In the genomic region with DNA sequence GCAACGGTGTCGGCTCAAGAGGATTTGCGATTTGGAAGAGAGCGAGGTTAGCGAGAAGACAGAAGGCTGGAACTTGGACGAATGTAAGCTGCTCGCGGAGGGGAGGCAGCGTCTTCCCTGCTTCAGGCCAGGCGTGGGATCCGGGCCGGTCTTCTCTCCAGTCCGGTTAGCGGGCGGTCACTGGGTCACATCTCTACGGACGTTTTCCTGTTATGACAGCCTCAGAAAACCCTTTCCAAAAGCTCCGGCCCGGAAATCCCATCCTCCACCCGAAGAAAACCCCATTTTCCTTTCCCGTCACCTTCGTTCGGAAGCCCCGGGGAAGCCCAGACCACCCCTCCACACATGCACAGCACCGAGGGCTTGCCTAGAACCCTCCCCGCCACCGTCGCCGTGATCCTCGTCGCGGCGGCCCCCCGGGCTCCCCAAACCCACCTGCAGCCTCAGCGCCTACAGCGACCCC, we compare ENCODE assay signal across 9 cellular contexts. TPM values are rescaled to one million over a fixed set of nuclear protein-coding genes. Genes with fewer than 3 reads are reported as not detected.
DNase-seq lines count a peak whose midpoint lies in the region; ATAC-seq, FAIRE-seq and TF ChIP-seq lines count a peak whose summit lies in the region.
"Had no signal": no experiment of that assay in that cellular context is flagged by ENCODE, and none has a peak within 500 bp of the region (broad histone marks: within the 10 kb centered on the region; RNA-seq: fewer than 3 reads in every experiment).

No MANE protein-coding gene starts in this region.

- H3K27ac Mint-ChIP-seq in activated CD4-positive, alpha-beta memory T cell treated with anti-CD3 and anti-CD28 coated beads, Interleukin-2, amount 10 ng/mL, durations not matched to agents 7 days and 5 days, result peak overlapping the region; percentile 97

- 0 out of 2 replicates have a peak, but pooled peaks cover 2% of the 10 kb centered on the region for H3K36me3 ChIP-seq in BJ (ENCODE audit: control insufficient read depth, insufficient read depth, low read length)
- peaks cover 0 to 4% (median 0%) of the 10 kb centered on the region in 3 donors for H3K36me3 ChIP-seq in pancreas

- intact Hi-C loops in pancreas (cut with DNase I), result no loop called here

- no peaks in the 10 kb centered on the region for H3K9me3 ChIP-seq in pancreas

- FAIRE-seq in frontal cortex (lab: Jason Lieb, UNC) (no peak), pancreas (lab: Jason Lieb, UNC) (no peak)
- FAIRE-seq: TTC549 had no signal

- no peaks in the 10 kb centered on the region for H3K27me3 Mint-ChIP-seq in activated CD4-positive, alpha-beta memory T cell treated with anti-CD3 and anti-CD28 coated beads, Interleukin-2, amount 10 ng/mL, durations not matched to agents 7 days and 5 days

- 0 to 1% methylated on average over 36 of the region's 36 CpGs for WGBS in pancreas, 2 donors

- peak; percentile 19 for ATAC-seq in GM18517 (IDR thresholded peaks at IDR 0.05; ENCODE audit: unreplicated experiment)
- peak; percentile 19 for ATAC-seq in HG03354 (IDR thresholded peaks at IDR 0.05; ENCODE audit: poor library complexity, severe bottlenecking, unreplicated experiment)
- peak; percentile 36 to 60 (median 51) for ATAC-seq in pancreas

- TF ChIP-seq CTCF in BJ (IDR thresholded peaks at IDR 0.05; ENCODE audit: insufficient read depth, low read depth, low read length) (no peak), pancreas (IDR thresholded peaks at IDR 0.05) (no peak)

- H3K27me3 ChIP-seq in BJ (ENCODE audit: control insufficient read depth, insufficient read depth, low read length), result no peaks in the 10 kb centered on the region
- no peaks in the 10 kb centered on the region for H3K27me3 ChIP-seq in pancreas

- POLR2A ChIA-PET in BJ (lab: Charles Lee), result interaction anchor here (1.0 to 1.1 kb wide), 2 partner anchors 10 to 15 kb away, joined by 3 read pairs; a partner anchor contains a TSS
- POLR2A ChIA-PET in activated CD4-positive, alpha-beta memory T cell treated with anti-CD3 and anti-CD28 coated beads, Interleukin-2, amount 10 ng/mL, durations not matched to agents 7 days and 5 days (lab: Charles Lee), result interaction anchor here (0.7 to 11.2 kb wide), 19 partner anchors 12 to 1007 kb away, joined by 3 to 149 read pairs (median 4); a partner anchor contains a TSS

- H3K4me1 ChIP-seq in pancreas, result peaks cover 0 to 25% (median 16%) of the 10 kb centered on the region in 3 donors

- peak overlapping the region; percentile 85 for H3K4me3 Mint-ChIP-seq in activated CD4-positive, alpha-beta memory T cell treated with anti-CD3 and anti-CD28 coated beads, Interleukin-2, amount 10 ng/mL, durations not matched to agents 7 days and 5 days

- CTCF ChIA-PET in BJ (lab: Yijun Ruan, JAX), result interaction anchor here (0.5 to 7.5 kb wide), 6 partner anchors 13 to 231 kb away, joined by 3 to 76 read pairs (median 4); a partner anchor contains a TSS
- CTCF ChIA-PET in activated CD4-positive, alpha-beta memory T cell treated with anti-CD3 and anti-CD28 coated beads, Interleukin-2, amount 10 ng/mL, durations not matched to agents 7 days and 5 days (lab: Charles Lee), result interaction anchor here (0.6 to 7.0 kb wide), 6 partner anchors 13 to 569 kb away, joined by 3 to 141 read pairs (median 6); a partner anchor contains a TSS

- peak overlapping the region; percentile 74 to 90 (median 87) for H3K27ac ChIP-seq in pancreas

- no peaks in the 10 kb centered on the region for H3K9me3 Mint-ChIP-seq in activated CD4-positive, alpha-beta memory T cell treated with anti-CD3 and anti-CD28 coated beads, Interleukin-2, amount 10 ng/mL, durations not matched to agents 7 days and 5 days

- peaks cover 49% of the 10 kb centered on the region for H3K4me1 Mint-ChIP-seq in activated CD4-positive, alpha-beta memory T cell treated with anti-CD3 and anti-CD28 coated beads, Interleukin-2, amount 10 ng/mL, durations not matched to agents 7 days and 5 days

- peaks cover 49% of the 10 kb centered on the region for H3K36me3 Mint-ChIP-seq in activated CD4-positive, alpha-beta memory T cell treated with anti-CD3 and anti-CD28 coated beads, Interleukin-2, amount 10 ng/mL, durations not matched to agents 7 days and 5 days (ENCODE audit: low read depth)

- DNase-seq in BJ (ENCODE audit: low read depth) (no peak), frontal cortex (ENCODE audit: low spot score in 2 of 2) (peak; percentile 33 to 65), pancreas (peak in 1 of 6 donors; percentile 42), hippocampal formation (lab: John Stamatoyannopoulos, UW) (no peak), H4 (ENCODE audit: low spot score) (no peak)
- no peak for DNase-seq in activated CD4-positive, alpha-beta memory T cell treated with anti-CD3 and anti-CD28 coated beads, Interleukin-2, amount 10 ng/mL, durations not matched to agents 7 days and 5 days

- H3K4me3 ChIP-seq in BJ (ENCODE audit: low read depth, low read length) (peak overlapping the region; percentile 82), pancreas (peak overlapping the region; percentile 77 to 90 (median 82))

RNA-seq across cellular contexts. Expression of a gene that starts 0.3 kb away (rescaled TPM):
- 163 and 327 TPM in 2 replicates for polyA plus RNA-seq in BJ (2011; rRNA removed)
- 19.2 and 26.2 TPM in 2 replicates for polyA minus RNA-seq in BJ (2011; rRNA and poly(A)+ RNA removed)
- 100 to 1,000 TPM; 136 to 140 TPM for total RNA-seq in activated CD4-positive, alpha-beta memory T cell treated with anti-CD3 and anti-CD28 coated beads, Interleukin-2, amount 10 ng/mL, durations not matched to agents 7 days and 5 days
- 189 TPM for total RNA-seq in frontal cortex
- 10 to 100 TPM; 26.1 to 53.6 (median 41.8) TPM for total RNA-seq in pancreas
- polyA plus RNA-seq in pancreas, result 100 to 1,000 TPM; 405 to 447 TPM
- 520 and 847 TPM in 2 replicates for total RNA-seq in H4 (2014; rRNA removed; shearing (Covaris generic))

RNA-seq across cellular contexts. Expression of a gene that starts 0.5 kb away (rescaled TPM):
- polyA plus RNA-seq in BJ (2011; rRNA removed) (14.2 and 35.7 TPM in 2 replicates), pancreas (1 to 10 TPM; 3.8 to 5.6 TPM)
- 19.2 and 19.3 TPM in 2 replicates for polyA minus RNA-seq in BJ (2011; rRNA and poly(A)+ RNA removed)
- 10 to 100 TPM; 74.5 to 79.3 TPM for total RNA-seq in activated CD4-positive, alpha-beta memory T cell treated with anti-CD3 and anti-CD28 coated beads, Interleukin-2, amount 10 ng/mL, durations not matched to agents 7 days and 5 days
- total RNA-seq in frontal cortex (18.3 TPM), pancreas (10 to 100 TPM; 13.6 to 30.0 (median 25.8) TPM)
- total RNA-seq in H4 (2014; rRNA removed; shearing (Covaris generic)), result 94.5 and 97.7 TPM in 2 replicates

RNA-seq across cellular contexts. Expression of a gene that starts 14.9 kb away (rescaled TPM):
- 8.6 and 22.9 TPM in 2 replicates for polyA plus RNA-seq in BJ (2011; rRNA removed)
- 6.3 and 7.8 TPM in 2 replicates for polyA minus RNA-seq in BJ (2011; rRNA and poly(A)+ RNA removed)
- 10 to 100 TPM; 29.3 to 30.5 TPM for total RNA-seq in activated CD4-positive, alpha-beta memory T cell treated with anti-CD3 and anti-CD28 coated beads, Interleukin-2, amount 10 ng/mL, durations not matched to agents 7 days and 5 days
- 28.1 TPM for total RNA-seq in frontal cortex
- 10 to 100 TPM in 4 of 6 donors, 1 to 10 TPM in 2; 8.0 to 20.1 (median 12.3) TPM for total RNA-seq in pancreas
- 10 to 100 TPM; 13.3 to 34.0 TPM for polyA plus RNA-seq in pancreas
- total RNA-seq in H4 (2014; rRNA removed; shearing (Covaris generic)), result 31.0 and 51.3 TPM in 2 replicates

Comparison
In these comparisons a context has a peak if more than half of its experiments do, and no peak if none do; other contexts are left out.
1. DNase-seq: peak in frontal cortex (2 of 2); none in BJ (single experiment), activated CD4-positive, alpha-beta memory T cell treated with anti-CD3 and anti-CD28 coated beads, Interleukin-2, amount 10 ng/mL, durations not matched to agents 7 days and 5 days (single experiment), hippocampal formation (0 of 2) and H4 (single experiment).
2. Peak in every context shown above with its lines, with median percentiles within 50 percentile points of each other: ATAC-seq.